In the genomic region with DNA sequence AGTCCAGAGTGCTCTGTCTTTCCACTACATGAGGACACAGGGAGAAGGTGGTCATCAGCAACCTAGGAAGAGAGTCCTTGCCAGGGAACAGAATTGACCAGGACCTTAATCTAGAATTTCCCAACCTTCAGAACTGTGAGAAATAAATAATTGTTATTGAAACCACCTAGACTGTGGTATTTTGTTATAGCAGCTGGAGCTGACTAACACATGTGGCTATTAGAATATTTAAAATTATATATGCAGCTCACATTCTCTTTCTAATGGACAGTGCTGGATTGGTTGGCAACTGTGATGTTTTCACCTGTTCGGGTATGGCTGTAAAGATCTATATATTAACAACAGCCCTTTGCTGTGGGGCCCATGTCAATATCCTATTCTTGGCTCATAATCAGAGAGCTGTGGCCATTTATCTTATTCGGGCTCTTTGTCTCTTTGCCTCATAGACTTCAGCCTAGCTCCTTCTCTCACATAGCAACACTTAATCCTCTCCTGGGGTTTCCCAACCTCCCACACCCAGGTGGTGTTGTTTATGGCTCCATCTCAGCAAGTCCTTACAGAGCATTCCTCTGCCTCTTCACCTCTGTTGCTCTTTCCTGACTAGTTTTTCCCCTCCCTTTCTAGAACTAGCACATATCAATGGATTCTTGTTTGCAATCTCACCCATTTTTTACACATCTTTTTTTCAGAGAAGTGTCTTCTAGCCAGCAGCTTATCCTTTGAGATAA, we compare ENCODE assay signal across 13 cellular contexts.
"Had no signal": no experiment of that assay in that cellular context is flagged by ENCODE, and none has a peak within 500 bp of the region (broad histone marks: within the 10 kb centered on the region; RNA-seq: fewer than 3 reads in every experiment).

No MANE protein-coding gene starts in this region.

- H3K36me3 ChIP-seq: sigmoid colon had no signal

- H3K9me3 ChIP-seq: sigmoid colon had no signal

- H3K27me3 ChIP-seq: sigmoid colon had no signal

- DNase-seq: activated CD8-positive, alpha-beta memory T cell treated with anti-CD3 and anti-CD28 coated beads, Interleukin-2, amount 50 U/mL, for 4 hours; activated CD8-positive, alpha-beta T cell treated with anti-CD3 and anti-CD28 coated beads for 36 hours; activated naive CD8-positive, alpha-beta T cell treated with anti-CD3 and anti-CD28 coated beads, Interleukin-2, amount 10 ng/mL, durations not matched to agents 7 days and 5 days; activated T-cell treated with anti-CD3 and anti-CD28 coated beads, Interleukin-2, amount 50 U/mL, for 72 hours; aorta; hippocampal formation; nucleus accumbens; sigmoid colon; stimulated activated CD4-positive, alpha-beta T cell treated with anti-CD3 and anti-CD28 coated beads, Interleukin-2, amount 100 ng/mL, for 48 hours; stimulated activated naive CD4-positive, alpha-beta T cell treated with Interleukin-2 at 50 U/mL for 16 hours; T1000; trophoblast cell had no signal

- H3K27ac ChIP-seq: sigmoid colon had no signal

- H3K4me3 ChIP-seq: sigmoid colon had no signal

- H3K9me3 Mint-ChIP-seq: activated CD8-positive, alpha-beta T cell treated with anti-CD3 and anti-CD28 coated beads for 36 hours had no signal

- H3K4me1 ChIP-seq: sigmoid colon had no signal

- ATAC-seq: activated CD8-positive, alpha-beta T cell treated with anti-CD3 and anti-CD28 coated beads for 36 hours; activated T-cell treated with anti-CD3 and anti-CD28 coated beads, Interleukin-2, amount 50 U/mL, for 72 hours; natural killer cell treated with Interleukin-12 subunit alpha and Interleukin-12 subunit beta and Interleukin-15 and Interleukin-18, amount 100 ng/mL, for 72 hours had no signal

- H3K4me1 Mint-ChIP-seq: activated naive CD8-positive, alpha-beta T cell treated with anti-CD3 and anti-CD28 coated beads, Interleukin-2, amount 10 ng/mL, durations not matched to agents 7 days and 5 days had no signal

- H3K36me3 Mint-ChIP-seq: activated naive CD8-positive, alpha-beta T cell treated with anti-CD3 and anti-CD28 coated beads, Interleukin-2, amount 10 ng/mL, durations not matched to agents 7 days and 5 days; natural killer cell treated with Interleukin-12 subunit alpha and Interleukin-12 subunit beta and Interleukin-15 and Interleukin-18, amount 100 ng/mL, for 72 hours had no signal

- H3K27ac Mint-ChIP-seq: activated CD8-positive, alpha-beta T cell treated with anti-CD3 and anti-CD28 coated beads for 36 hours; activated naive CD8-positive, alpha-beta T cell treated with anti-CD3 and anti-CD28 coated beads, Interleukin-2, amount 10 ng/mL, durations not matched to agents 7 days and 5 days; activated T-cell treated with anti-CD3 and anti-CD28 coated beads, Interleukin-2, amount 50 U/mL, for 72 hours; natural killer cell treated with Interleukin-12 subunit alpha and Interleukin-12 subunit beta and Interleukin-15 and Interleukin-18, amount 100 ng/mL, for 72 hours had no signal

- H3K4me3 Mint-ChIP-seq: activated CD8-positive, alpha-beta T cell treated with anti-CD3 and anti-CD28 coated beads for 36 hours; activated naive CD8-positive, alpha-beta T cell treated with anti-CD3 and anti-CD28 coated beads, Interleukin-2, amount 10 ng/mL, durations not matched to agents 7 days and 5 days; activated T-cell treated with anti-CD3 and anti-CD28 coated beads, Interleukin-2, amount 50 U/mL, for 72 hours; natural killer cell treated with Interleukin-12 subunit alpha and Interleukin-12 subunit beta and Interleukin-15 and Interleukin-18, amount 100 ng/mL, for 72 hours had no signal
